1 cellular context compared by ENCODE assay signal in genomic region chr2:201257941-201258665, GRCh38.
TF ChIP-seq lines count a peak whose summit lies in the region.

No MANE protein-coding gene starts in this region.

TF ChIP-seq in HepG2, 621 proteins besides CTCF, POLR2A, EP300 and RAD21 (continued from another document and continues in another):
- TF ChIP-seq TIGD3 (CRISPR knock-in tag; IDR thresholded peaks at IDR 0.05; ENCODE audit: borderline replicate concordance) (no peak), ZBTB1 (CRISPR knock-in tag; IDR thresholded peaks at IDR 0.05; ENCODE audit: borderline replicate concordance) (no peak), TRIM22 (IDR thresholded peaks at IDR 0.05) (no peak), KDM1A (CRISPR knock-in tag; IDR thresholded peaks at IDR 0.05) (no peak), ATF2 (CRISPR knock-in tag; IDR thresholded peaks at IDR 0.05) (peak; percentile 46; the same call in 1 of the 2 replicates), ELK4 (CRISPR knock-in tag; IDR thresholded peaks at IDR 0.05; ENCODE audit: borderline replicate concordance) (no peak), GABPA (IDR thresholded peaks at IDR 0.05; ENCODE audit: low read depth, low read length) (peak; percentile 11; the same call in 1 of the 2 replicates), GABPA (CRISPR knock-in tag; IDR thresholded peaks at IDR 0.05; ENCODE audit: low read depth) (peak; percentile 77), NFE2 (CRISPR knock-in tag; IDR thresholded peaks at IDR 0.05) (no peak), MLLT10 (CRISPR knock-in tag; IDR thresholded peaks at IDR 0.05) (no peak), ZNF629 (CRISPR knock-in tag; conservative IDR thresholded peaks at IDR 0.05) (no peak), LRRFIP1 (CRISPR knock-in tag; conservative IDR thresholded peaks at IDR 0.05) (no peak), KMT2B (CRISPR knock-in tag; IDR thresholded peaks at IDR 0.05) (peak; percentile 59), SMC3 (IDR thresholded peaks at IDR 0.05; ENCODE audit: low read length) (no peak), FOXP1 (IDR thresholded peaks at IDR 0.05) (no peak), FOXP1 (CRISPR knock-in tag; IDR thresholded peaks at IDR 0.05) (no peak), RAD51 (IDR thresholded peaks at IDR 0.05; ENCODE audit: borderline replicate concordance) (no peak), FOSL1 (CRISPR knock-in tag; IDR thresholded peaks at IDR 0.05; ENCODE audit: borderline replicate concordance) (peak; percentile 78; the same call in 1 of the 2 replicates), TBX2 (CRISPR knock-in tag; IDR thresholded peaks at IDR 0.05; ENCODE audit: borderline replicate concordance) (peak; percentile 65), ZBTB20 (CRISPR knock-in tag; IDR thresholded peaks at IDR 0.05; ENCODE audit: borderline replicate concordance, low read depth) (no peak; the same call in 1 of the 2 replicates), NCOA1 (CRISPR knock-in tag; IDR thresholded peaks at IDR 0.05) (no peak), ZNF567 (CRISPR knock-in tag; IDR thresholded peaks at IDR 0.05; ENCODE audit: borderline replicate concordance) (peak; percentile 80; the same call in 1 of the 2 replicates), ZNF605 (CRISPR knock-in tag; IDR thresholded peaks at IDR 0.05) (peak; percentile 87), ZNF609 (CRISPR knock-in tag; IDR thresholded peaks at IDR 0.05; ENCODE audit: borderline replicate concordance) (no peak), ZNF432 (CRISPR knock-in tag; IDR thresholded peaks at IDR 0.05; ENCODE audit: borderline replicate concordance) (no peak), GTF3A (CRISPR knock-in tag; conservative IDR thresholded peaks at IDR 0.05) (no peak), SNAPC5 (CRISPR knock-in tag; IDR thresholded peaks at IDR 0.05; ENCODE audit: borderline replicate concordance) (no peak; the same call in 1 of the 2 replicates), TSC22D2 (CRISPR knock-in tag; IDR thresholded peaks at IDR 0.05; ENCODE audit: borderline replicate concordance) (no peak), IRF2 (CRISPR knock-in tag; IDR thresholded peaks at IDR 0.05) (no peak; the same call in 1 of the 2 replicates), ZNF720 (CRISPR knock-in tag; IDR thresholded peaks at IDR 0.05) (no peak), MLX (CRISPR knock-in tag; IDR thresholded peaks at IDR 0.05) (no peak), ZFP91 (CRISPR knock-in tag; IDR thresholded peaks at IDR 0.05; ENCODE audit: borderline replicate concordance) (peak; percentile 98), KLF16 (CRISPR knock-in tag; IDR thresholded peaks at IDR 0.05) (no peak), RXRB (CRISPR knock-in tag; IDR thresholded peaks at IDR 0.05; ENCODE audit: borderline replicate concordance) (no peak), ZNF75D (CRISPR knock-in tag; IDR thresholded peaks at IDR 0.05; ENCODE audit: borderline replicate concordance) (no peak), SOX6 (IDR thresholded peaks at IDR 0.05) (no peak), SOX6 (CRISPR knock-in tag; IDR thresholded peaks at IDR 0.05) (peak; percentile 59; the same call in 1 of the 2 replicates), E2F2 (CRISPR knock-in tag; IDR thresholded peaks at IDR 0.05; ENCODE audit: borderline replicate concordance) (no peak), SALL1 (CRISPR knock-in tag; IDR thresholded peaks at IDR 0.05) (peak; percentile 81), PRPF4 (IDR thresholded peaks at IDR 0.05; ENCODE audit: low read depth, low read length, poor library complexity, severe bottlenecking) (no peak), EZH2 (conservative IDR thresholded peaks at IDR 0.05; ENCODE audit: low read depth, low read length) (no peak), HES4 (CRISPR knock-in tag; IDR thresholded peaks at IDR 0.05; ENCODE audit: borderline replicate concordance) (no peak), ZNF253 (CRISPR knock-in tag; IDR thresholded peaks at IDR 0.05; ENCODE audit: borderline replicate concordance) (peak; percentile 63; the same call in 1 of the 2 replicates), PHF20 (CRISPR knock-in tag; IDR thresholded peaks at IDR 0.05) (no peak), FIP1L1 (IDR thresholded peaks at IDR 0.05; ENCODE audit: borderline replicate concordance, insufficient read depth, low read depth, low read length) (no peak), ARNTL (CRISPR knock-in tag; IDR thresholded peaks at IDR 0.05) (peak; percentile 58; the same call in 1 of the 2 replicates), ZNF740 (CRISPR knock-in tag; IDR thresholded peaks at IDR 0.05) (no peak), KDM3A (CRISPR knock-in tag; IDR thresholded peaks at IDR 0.05; ENCODE audit: low read depth) (no peak), MAFK (conservative IDR thresholded peaks at IDR 0.05 in 1 of 2, IDR thresholded peaks at IDR 0.05 in 1 of 2; ENCODE audit: low read length in 2 of 2) (no peak), MBD4 (IDR thresholded peaks at IDR 0.05; ENCODE audit: borderline replicate concordance, low read length) (no peak)
